23 cellular contexts compared by ENCODE assay signal in the genomic region with DNA sequence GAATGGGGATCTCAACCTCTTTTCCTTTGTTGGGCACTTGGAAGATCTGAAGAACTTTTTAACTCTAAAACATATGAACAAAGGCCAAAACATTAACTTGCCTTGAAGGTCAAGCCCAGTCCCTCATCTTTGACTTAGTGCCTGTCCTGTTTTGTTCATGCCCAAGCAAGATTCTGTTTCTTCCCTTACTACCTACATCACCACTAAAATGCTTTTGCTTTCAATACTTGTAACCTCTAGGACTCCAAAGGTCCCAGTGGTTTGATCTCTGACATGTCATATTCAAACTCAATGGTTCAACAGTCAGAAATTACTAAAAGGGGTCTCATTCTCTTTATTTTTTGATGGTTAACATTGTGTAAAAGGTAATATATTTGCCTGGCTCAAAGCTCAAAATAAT. TPM values are rescaled to one million over a fixed set of nuclear protein-coding genes. Genes with fewer than 3 reads are reported as not detected.
DNase-seq lines count a peak whose midpoint lies in the region; ATAC-seq, FAIRE-seq and TF ChIP-seq lines count a peak whose summit lies in the region.
"Had no signal": no experiment of that assay in that cellular context is flagged by ENCODE, and none has a peak within 500 bp of the region (broad histone marks: within the 10 kb centered on the region; RNA-seq: fewer than 3 reads in every experiment).

No MANE protein-coding gene starts in this region.

- no peak for TF ChIP-seq RAD21 in GM12878 (IDR thresholded peaks at IDR 0.05; ENCODE audit: insufficient read depth, low read depth, low read length)

- H3K4me3 ChIP-seq in GM12878 (no peak overlapping the region), neutrophil (ENCODE audit: low read depth in 1 of 2, low read length in 1 of 2) (no peak overlapping the region)
- H3K4me3 ChIP-seq: BLaER1, GM23248 had no signal

- H3K9me3 ChIP-seq in GM12878 (replicated peaks; ENCODE audit: control insufficient read depth, insufficient read depth, low read length) (no peaks in the 10 kb centered on the region; the same call in 2 of the 3 replicates), neutrophil (no peaks in the 10 kb centered on the region)
- H3K9me3 ChIP-seq: Caco-2 had no signal

- DNase-seq in GM18507 (ENCODE audit: extremely low spot score, insufficient read length, low read depth) (no peak), HFFc6 (no peak), GM12878 (ENCODE audit: low read depth, low spot score) (no peak), NCI-H2227 treated with DMSO at 0.1 percent for 48 hours (lab: John Stamatoyannopoulos, UW) (no peak), ureter (ENCODE audit: low spot score) (no peak)
- no peak for DNase-seq in activated naive CD4-positive, alpha-beta T cell treated with anti-CD3 and anti-CD28 coated beads, Interleukin-2, amount 10 ng/mL, durations not matched to agents 7 days and 5 days
- DNase-seq: Caco-2; CD4-positive, CD25-positive, alpha-beta regulatory T cell; CD8-positive, alpha-beta T cell; DMS 273 treated with DMSO at 0.1 percent for 48 hours; DMS79; EL; GDM1; GM23248; H7; HCEC 1CT had no signal

- no peaks in the 10 kb centered on the region for H3K9me3 Mint-ChIP-seq in HFFc6
- H3K9me3 Mint-ChIP-seq in activated naive CD4-positive, alpha-beta T cell treated with anti-CD3 and anti-CD28 coated beads, Interleukin-2, amount 10 ng/mL, durations not matched to agents 7 days and 5 days, result no peaks in the 10 kb centered on the region
- H3K9me3 Mint-ChIP-seq: CD4-positive, CD25-positive, alpha-beta regulatory T cell; CD8-positive, alpha-beta T cell had no signal

- H3K27me3 ChIP-seq in GM12878 (replicated peaks in 1 of 2; ENCODE audit: control insufficient read depth in 2 of 2, insufficient read depth in 2 of 2, low read length in 1 of 2), result no peaks in the 10 kb centered on the region
- H3K27me3 ChIP-seq in neutrophil, result no peaks in the 10 kb centered on the region
- H3K27me3 ChIP-seq: BLaER1 had no signal

- SMC1A ChIA-PET in GM12878 (lab: Charles Lee; ENCODE audit: uncharacterized antibody, unreplicated experiment), result interaction anchor here (1.1 to 4.9 kb wide), 3 partner anchors 10 to 17 kb away, joined by 3 to 26 read pairs (median 15); no protein-coding TSS in a partner anchor

- TF ChIP-seq EP300 in GM12878 (IDR thresholded peaks at IDR 0.05; ENCODE audit: borderline replicate concordance in 1 of 2, control insufficient read depth in 1 of 2, low read depth in 2 of 2, low read length in 2 of 2), result no peak

- no peak for TF ChIP-seq POLR2A in GM12878 (IDR thresholded peaks at IDR 0.05; ENCODE audit: low read depth, low read length)

- no peak overlapping the region for H2AFZ ChIP-seq in GM12878 (ENCODE audit: control insufficient read depth, low read depth, low read length)
- H2AFZ ChIP-seq: GM23248 had no signal

- intact Hi-C loops in GM12878 (cut with micrococcal nuclease; ENCODE audit: unreplicated experiment), result no loop called here

- no peaks in the 10 kb centered on the region for H3K36me3 ChIP-seq in GM12878 (ENCODE audit: control insufficient read depth in 2 of 2, insufficient read depth in 2 of 2, low read length in 1 of 2)
- peaks cover 7% of the 10 kb centered on the region for H3K36me3 ChIP-seq in neutrophil

- RAD21 ChIA-PET in GM12878 (lab: Charles Lee; ENCODE audit: unreplicated experiment), result no interaction called here

- in situ Hi-C loops in GM12878 (cut with MboI), result no loop called here

- BruUV-seq in GM12878 (replicated peaks; lab: Mats Ljungman, UMichigan), result no TSS peak

- peak; percentile 26 for FAIRE-seq in GM18507 (lab: Jason Lieb, UNC)
- FAIRE-seq in GM12878 (lab: Jason Lieb, UNC), result no peak
- FAIRE-seq: GM12891, GM19239, H1 had no signal

- H3K27ac ChIP-seq in GM12878 (ENCODE audit: control insufficient read depth, insufficient read depth), result no peak overlapping the region
- peak overlapping the region; percentile 55 for H3K27ac ChIP-seq in neutrophil
- H3K27ac ChIP-seq: BLaER1, C4-2B, GM23248 had no signal

- H3K4me1 Mint-ChIP-seq in HFFc6 (ENCODE audit: low read depth), result peaks cover 49% of the 10 kb centered on the region
- H3K4me1 Mint-ChIP-seq in activated naive CD4-positive, alpha-beta T cell treated with anti-CD3 and anti-CD28 coated beads, Interleukin-2, amount 10 ng/mL, durations not matched to agents 7 days and 5 days, result peaks cover 12% of the 10 kb centered on the region
- H3K4me1 Mint-ChIP-seq: B cell had no signal

- peak overlapping the region; percentile 19; the same call in 1 of the 2 replicates for H3K27ac Mint-ChIP-seq in HFFc6
- no peak overlapping the region for H3K27ac Mint-ChIP-seq in activated naive CD4-positive, alpha-beta T cell treated with anti-CD3 and anti-CD28 coated beads, Interleukin-2, amount 10 ng/mL, durations not matched to agents 7 days and 5 days
- H3K27ac Mint-ChIP-seq: B cell; CD4-positive, CD25-positive, alpha-beta regulatory T cell; CD8-positive, alpha-beta T cell had no signal

- peaks cover 2% of the 10 kb centered on the region for H3K27me3 Mint-ChIP-seq in HFFc6 (ENCODE audit: insufficient read depth)
- no peaks in the 10 kb centered on the region for H3K27me3 Mint-ChIP-seq in activated naive CD4-positive, alpha-beta T cell treated with anti-CD3 and anti-CD28 coated beads, Interleukin-2, amount 10 ng/mL, durations not matched to agents 7 days and 5 days
- H3K27me3 Mint-ChIP-seq: B cell; CD4-positive, CD25-positive, alpha-beta regulatory T cell had no signal

- H3K9ac ChIP-seq in GM12878 (ENCODE audit: control insufficient read depth, insufficient read depth, low read length), result no peak overlapping the region
- H3K9ac ChIP-seq: BLaER1, GM23248 had no signal

- H4K20me1 ChIP-seq in GM12878 (ENCODE audit: control insufficient read depth, insufficient read depth), result no peaks in the 10 kb centered on the region
- H4K20me1 ChIP-seq: BLaER1 had no signal

- no peak overlapping the region for H3K4me3 Mint-ChIP-seq in HFFc6
- no peak overlapping the region for H3K4me3 Mint-ChIP-seq in activated naive CD4-positive, alpha-beta T cell treated with anti-CD3 and anti-CD28 coated beads, Interleukin-2, amount 10 ng/mL, durations not matched to agents 7 days and 5 days
- H3K4me3 Mint-ChIP-seq: B cell; CD4-positive, CD25-positive, alpha-beta regulatory T cell; CD8-positive, alpha-beta T cell had no signal

- peaks cover 45% of the 10 kb centered on the region for H3K36me3 Mint-ChIP-seq in HFFc6 (ENCODE audit: low read depth)
- H3K36me3 Mint-ChIP-seq in activated naive CD4-positive, alpha-beta T cell treated with anti-CD3 and anti-CD28 coated beads, Interleukin-2, amount 10 ng/mL, durations not matched to agents 7 days and 5 days, result peaks cover 16% of the 10 kb centered on the region
- H3K36me3 Mint-ChIP-seq: CD8-positive, alpha-beta T cell had no signal

- POLR2A ChIA-PET in GM12878 (lab: Charles Lee), result no interaction called here

- CTCF ChIA-PET in GM12878 (lab: Yijun Ruan, JAX), result interaction anchor here (1.2 kb wide), 1 partner anchor 16 kb away, joined by 3 read pairs; no protein-coding TSS in a partner anchor
- CTCF ChIA-PET in activated naive CD4-positive, alpha-beta T cell treated with anti-CD3 and anti-CD28 coated beads, Interleukin-2, amount 10 ng/mL, durations not matched to agents 7 days and 5 days (lab: Charles Lee), result no interaction called here

- H3K4me1 ChIP-seq in GM12878 (ENCODE audit: control insufficient read depth, insufficient read depth, low read length), result no peaks in the 10 kb centered on the region
- peaks cover 18 to 21% of the 10 kb centered on the region in 2 experiments for H3K4me1 ChIP-seq in neutrophil (ENCODE audit: control insufficient read depth in 1 of 2, insufficient read depth in 1 of 2, low read depth in 1 of 2, low read length in 1 of 2)

- peak; percentile 59 for ATAC-seq in GM12878
- ATAC-seq: CD8-positive, alpha-beta T cell had no signal

- TF ChIP-seq CTCF in HFFc6 (IDR thresholded peaks at IDR 0.05), result no peak
- no peak for TF ChIP-seq CTCF in GM12878 (IDR thresholded peaks at IDR 0.05 in 2 of 3, conservative IDR thresholded peaks at IDR 0.05 in 1 of 3; ENCODE audit: control insufficient read depth in 2 of 3, extremely low read depth in 1 of 3, insufficient read depth in 1 of 3, low read depth in 3 of 3, low read length in 3 of 3)
- TF ChIP-seq CTCF in neutrophil (IDR thresholded peaks at IDR 0.05), result no peak

- H3K79me2 ChIP-seq in GM12878 (ENCODE audit: control insufficient read depth, insufficient read depth, low read length), result no peaks in the 10 kb centered on the region

- no peak overlapping the region for H3K4me2 ChIP-seq in GM12878 (ENCODE audit: control insufficient read depth, insufficient read depth)
- H3K4me2 ChIP-seq: BLaER1 had no signal

TF ChIP-seq in GM12878, 131 proteins besides CTCF, POLR2A, EP300 and RAD21:
- TF ChIP-seq JUNB (IDR thresholded peaks at IDR 0.05), result peak; percentile 11; the same call in 1 of the 2 replicates
- no peak for TF ChIP-seq ZNF274 (IDR thresholded peaks at IDR 0.05; ENCODE audit: insufficient read depth, insufficient read length)

RNA-seq across cellular contexts. Expression of a gene that starts 24.0 kb away (rescaled TPM):
- total RNA-seq in HFFc6 (2021; fragmentation: NEBNext Ultra II Directional; extraction: Animal tissue kit (Norgen Biotek cat#: 25700)), result 100 to 1,000 TPM; 139 to 183 (median 150) TPM
- total RNA-seq in GM12878 (2013; cell fraction: nucleolus; rRNA removed), result 41.5 and 42.2 TPM in 2 replicates
- total RNA-seq in GM12878 (2014; rRNA removed) (103 and 127 TPM in 2 replicates), GM12878 (2014; rRNA removed; fragmentation: Illumina TruSeq; extraction: Trizol) (63.0 and 66.7 TPM in 2 replicates), GM12878 (2021) (80.0 and 80.2 TPM in 2 replicates), ureter (21.1 TPM)
- polyA plus RNA-seq in GM12878 (2011; ENCODE audit: low read depth), result 58.0 TPM
- polyA plus RNA-seq in GM12878 (2011; rRNA removed) (188 and 194 TPM in 2 replicates), GM12878 (2014; fragmentation: Illumina TruSeq; extraction: Trizol) (130 and 179 TPM in 2 replicates), GM12878 (2014; fragmentation: Nextera tagmentation; extraction: Ambion mirVana) (100 to 1,000 TPM; 311 to 366 TPM), GM12878 (2014; rRNA removed) (195 and 236 TPM in 2 replicates), GM12878 (2016; fragmentation: Nextera tagmentation; extraction: Ambion mirVana) (100 to 1,000 TPM; 185 to 187 TPM)
- polyA plus RNA-seq in GM12878 (2011; cell fraction: cytosol; rRNA removed), result 89.8 and 172 TPM in 2 replicates
- 74.7 and 110 TPM in 2 replicates for polyA plus RNA-seq in GM12878 (2011; cell fraction: nucleus; rRNA removed)
- 135 and 145 TPM in 2 replicates for polyA plus RNA-seq in GM12878 (2012)
- polyA minus RNA-seq in GM12878 (2011; rRNA and poly(A)+ RNA removed), result 69.4 and 81.1 TPM in 2 replicates
- 9.3 and 12.3 TPM in 2 replicates for polyA minus RNA-seq in GM12878 (2011; cell fraction: cytosol; rRNA and poly(A)+ RNA removed)
- polyA minus RNA-seq in GM12878 (2011; cell fraction: nucleus; rRNA and poly(A)+ RNA removed), result 41.7 and 62.0 TPM in 2 replicates
